Comparison of ENCODE assay signal across 1 cellular context in genomic region chr5:1881731-1882336, GRCh38.
TF ChIP-seq lines count a peak whose summit lies in the region.

No MANE protein-coding gene starts in this region.

TF ChIP-seq in SK-N-SH treated with all-trans-retinoic acid at 6 μM for 48 hours, 23 proteins besides CTCF, POLR2A, EP300 and RAD21 (continued from another document):
- TF ChIP-seq ESRRG (CRISPR knock-in tag; IDR thresholded peaks at IDR 0.05): no peak
- TF ChIP-seq ZFP3 (CRISPR knock-in tag; IDR thresholded peaks at IDR 0.05): no peak
- TF ChIP-seq, protein P1, sequence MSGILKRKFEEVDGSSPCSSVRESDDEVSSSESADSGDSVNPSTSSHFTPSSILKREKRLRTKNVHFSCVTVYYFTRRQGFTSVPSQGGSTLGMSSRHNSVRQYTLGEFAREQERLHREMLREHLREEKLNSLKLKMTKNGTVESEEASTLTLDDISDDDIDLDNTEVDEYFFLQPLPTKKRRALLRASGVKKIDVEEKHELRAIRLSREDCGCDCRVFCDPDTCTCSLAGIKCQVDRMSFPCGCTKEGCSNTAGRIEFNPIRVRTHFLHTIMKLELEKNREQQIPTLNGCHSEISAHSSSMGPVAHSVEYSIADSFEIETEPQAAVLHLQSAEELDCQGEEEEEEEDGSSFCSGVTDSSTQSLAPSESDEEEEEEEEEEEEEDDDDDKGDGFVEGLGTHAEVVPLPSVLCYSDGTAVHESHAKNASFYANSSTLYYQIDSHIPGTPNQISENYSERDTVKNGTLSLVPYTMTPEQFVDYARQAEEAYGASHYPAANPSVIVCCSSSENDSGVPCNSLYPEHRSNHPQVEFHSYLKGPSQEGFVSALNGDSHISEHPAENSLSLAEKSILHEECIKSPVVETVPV (CRISPR knock-in tag; IDR thresholded peaks at IDR 0.05): no peak
- TF ChIP-seq POU6F1 (CRISPR knock-in tag; IDR thresholded peaks at IDR 0.05; ENCODE audit: borderline replicate concordance, low read depth): no peak
- TF ChIP-seq BACH2 (CRISPR knock-in tag; IDR thresholded peaks at IDR 0.05; ENCODE audit: borderline replicate concordance): no peak
- TF ChIP-seq ZNF70 (CRISPR knock-in tag; IDR thresholded peaks at IDR 0.05): no peak
- TF ChIP-seq ZNF565 (CRISPR knock-in tag; conservative IDR thresholded peaks at IDR 0.05; ENCODE audit: low read depth): no peak
- TF ChIP-seq, protein P2, sequence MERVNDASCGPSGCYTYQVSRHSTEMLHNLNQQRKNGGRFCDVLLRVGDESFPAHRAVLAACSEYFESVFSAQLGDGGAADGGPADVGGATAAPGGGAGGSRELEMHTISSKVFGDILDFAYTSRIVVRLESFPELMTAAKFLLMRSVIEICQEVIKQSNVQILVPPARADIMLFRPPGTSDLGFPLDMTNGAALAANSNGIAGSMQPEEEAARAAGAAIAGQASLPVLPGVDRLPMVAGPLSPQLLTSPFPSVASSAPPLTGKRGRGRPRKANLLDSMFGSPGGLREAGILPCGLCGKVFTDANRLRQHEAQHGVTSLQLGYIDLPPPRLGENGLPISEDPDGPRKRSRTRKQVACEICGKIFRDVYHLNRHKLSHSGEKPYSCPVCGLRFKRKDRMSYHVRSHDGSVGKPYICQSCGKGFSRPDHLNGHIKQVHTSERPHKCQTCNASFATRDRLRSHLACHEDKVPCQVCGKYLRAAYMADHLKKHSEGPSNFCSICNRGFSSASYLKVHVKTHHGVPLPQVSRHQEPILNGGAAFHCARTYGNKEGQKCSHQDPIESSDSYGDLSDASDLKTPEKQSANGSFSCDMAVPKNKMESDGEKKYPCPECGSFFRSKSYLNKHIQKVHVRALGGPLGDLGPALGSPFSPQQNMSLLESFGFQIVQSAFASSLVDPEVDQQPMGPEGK (CRISPR knock-in tag; IDR thresholded peaks at IDR 0.05; ENCODE audit: borderline replicate concordance): no peak
- TF ChIP-seq ISL1 (CRISPR knock-in tag; IDR thresholded peaks at IDR 0.05): no peak
- no peak for TF ChIP-seq CSDC2 (CRISPR knock-in tag; IDR thresholded peaks at IDR 0.05)
- no peak for TF ChIP-seq TCF4 (CRISPR knock-in tag; IDR thresholded peaks at IDR 0.05; ENCODE audit: borderline replicate concordance)
